Comparison of ENCODE assay signal across 8 cellular contexts in the genomic region with DNA sequence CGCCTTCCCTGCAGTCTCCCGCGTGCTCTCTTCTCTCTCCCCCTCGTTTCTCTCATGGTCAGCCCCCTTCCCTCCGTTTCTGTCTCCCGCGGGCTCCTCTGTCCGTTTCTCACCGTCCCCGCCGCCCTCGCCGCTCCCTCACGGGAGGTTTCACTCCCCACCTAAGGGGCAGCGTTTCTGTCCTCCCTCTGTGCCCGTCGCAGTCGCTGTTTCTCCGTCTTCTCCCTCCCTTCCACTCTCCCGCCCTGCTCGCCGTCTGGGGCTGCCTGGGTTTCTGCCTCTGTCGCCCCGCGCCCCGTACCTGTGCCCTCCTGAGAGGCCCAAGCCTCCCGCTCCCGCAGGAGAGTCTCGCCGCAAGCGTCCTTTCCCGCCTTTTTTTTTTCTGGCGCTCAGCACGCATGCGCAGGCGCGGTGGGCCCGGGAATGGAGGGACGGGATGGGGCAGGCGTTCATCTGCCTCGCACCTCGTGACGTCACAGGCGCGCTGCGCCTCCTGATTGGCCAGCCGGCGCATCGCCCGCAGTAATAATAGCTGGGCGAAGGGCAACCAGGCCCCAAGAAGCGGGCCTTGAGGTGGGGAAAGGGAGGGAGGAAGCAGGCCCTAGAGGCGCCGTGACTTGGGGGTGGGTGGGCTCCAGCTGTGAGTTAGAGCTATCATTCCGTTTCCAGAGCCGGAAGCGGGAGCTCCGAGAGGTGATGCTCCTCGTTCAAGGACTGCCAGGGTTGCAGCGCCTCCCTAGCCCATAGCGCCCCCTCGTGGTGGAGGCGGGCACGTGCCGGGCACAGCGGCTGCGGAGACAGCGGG. TPM values are rescaled to one million over a fixed set of nuclear protein-coding genes. Genes with fewer than 3 reads are reported as not detected.
A peak's percentile ranks its signal among the peaks of the same experiment; 100 is the strongest.
DNase-seq lines count a peak whose midpoint lies in the region; ATAC-seq and TF ChIP-seq lines count a peak whose summit lies in the region.

No MANE protein-coding gene starts in this region.

- H2AFZ ChIP-seq in GM23248 (peak overlapping the region; percentile 86), neural cell (ENCODE audit: low read depth, low read length) (no peak overlapping the region)

- peak; percentile 96 for DNase-seq in Daoy (ENCODE audit: low read depth)
- DNase-seq in GM23248 = peak; percentile 93
- DNase-seq in Kasumi-1 (lab: John Stamatoyannopoulos, UW) = peak; percentile 81
- DNase-seq in RPMI7951 (ENCODE audit: low read depth) = peak; percentile 88
- DNase-seq in fibroblast of the aortic adventitia (ENCODE audit: low read depth) = peak; percentile 90

- H3K9me2 ChIP-seq in GM23248 (ENCODE audit: insufficient read depth) (no peaks in the 10 kb centered on the region), neural cell (ENCODE audit: insufficient read depth, low read length) (no peaks in the 10 kb centered on the region)

- H3K27me3 ChIP-seq in GM23248 (replicated peaks; ENCODE audit: insufficient read depth) (no peaks in the 10 kb centered on the region), neural cell (ENCODE audit: insufficient read depth, low read depth, low read length) (no peaks in the 10 kb centered on the region)

- no peaks in the 10 kb centered on the region for H3K79me2 ChIP-seq in GM23248 (ENCODE audit: insufficient read depth)
- H3K79me2 ChIP-seq in neural cell (replicated peaks; ENCODE audit: insufficient read depth, low read length) = no peaks in the 10 kb centered on the region

- H3K9ac ChIP-seq in GM23248 = peak overlapping the region; percentile 49; the same call in 1 of the 2 replicates
- no peak overlapping the region for H3K9ac ChIP-seq in neural cell (ENCODE audit: low read length)

- no peak overlapping the region for H3K27ac ChIP-seq in GM23248
- peak overlapping the region; percentile 35 for H3K27ac ChIP-seq in neural cell (ENCODE audit: low read length)

- H3K9me3 ChIP-seq in GM23248 (ENCODE audit: low read depth) (no peaks in the 10 kb centered on the region), neural cell (ENCODE audit: low read length) (no peaks in the 10 kb centered on the region)

- H3K4me3 Mint-ChIP-seq in activated T-helper 17 cell treated with anti-CD3 and anti-CD28 coated beads, Interleukin-2, amount 50 U/mL, for 72 hours = peak overlapping the region; percentile 76
- H3K4me3 Mint-ChIP-seq in stimulated activated naive CD8-positive, alpha-beta T cell treated with anti-CD3 and anti-CD28 coated beads, Interleukin-15, Interleukin-2, amounts not matched to agents 100 ng/mL and 50 ng/mL, for 24 hours = peak overlapping the region; percentile 58

- H4K20me1 ChIP-seq in GM23248 (ENCODE audit: insufficient read depth) = no peaks in the 10 kb centered on the region
- no peaks in the 10 kb centered on the region for H4K20me1 ChIP-seq in neural cell (ENCODE audit: insufficient read depth)

- 19 to 24% methylated on average over 59 to 67 of the region's 68 CpGs for WGBS in GM23248 (ENCODE audit: low coverage in 1 of 2, low lambda C conversion rate in 2 of 2, missing lambda C conversion rate in 2 of 2), 2 experiments

- peak; percentile 22 for TF ChIP-seq EP300 in neural cell (conservative IDR thresholded peaks at IDR 0.05; ENCODE audit: poor library complexity, severe bottlenecking)

- TF ChIP-seq CTCF in fibroblast of the aortic adventitia (IDR thresholded peaks at IDR 0.05; ENCODE audit: insufficient read depth, low read length) (peak; percentile 98), neural cell (IDR thresholded peaks at IDR 0.05; ENCODE audit: poor library complexity, severe bottlenecking) (peak; percentile 89)

- in situ Hi-C loops in GM23248 (cut with MboI) = no loop called here

- peak; percentile 83 for TF ChIP-seq RAD21 in neural cell (conservative IDR thresholded peaks at IDR 0.05)

- peak overlapping the region; percentile 84 for H3K4me2 ChIP-seq in GM23248 (ENCODE audit: unreplicated experiment)
- H3K4me2 ChIP-seq in neural cell (ENCODE audit: low read length) = no peak overlapping the region

- H3F3A ChIP-seq in GM23248 (ENCODE audit: insufficient read depth) (0 out of 2 replicates have a peak, but pooled peaks cover 6% of the 10 kb centered on the region), neural cell (ENCODE audit: insufficient read depth, low read length, poor library complexity, severe bottlenecking) (no peaks in the 10 kb centered on the region)

- H3K36me3 ChIP-seq in GM23248 (ENCODE audit: low read depth) (no peaks in the 10 kb centered on the region), neural cell (ENCODE audit: insufficient read depth, low read length) (no peaks in the 10 kb centered on the region)

- peaks cover 15% of the 10 kb centered on the region for H3K4me1 Mint-ChIP-seq in activated T-helper 17 cell treated with anti-CD3 and anti-CD28 coated beads, Interleukin-2, amount 50 U/mL, for 72 hours
- H3K4me1 Mint-ChIP-seq in stimulated activated naive CD8-positive, alpha-beta T cell treated with anti-CD3 and anti-CD28 coated beads, Interleukin-15, Interleukin-2, amounts not matched to agents 100 ng/mL and 50 ng/mL, for 24 hours (ENCODE audit: low read depth) = peaks cover 22% of the 10 kb centered on the region

- peaks cover 6% of the 10 kb centered on the region for H3K27me3 Mint-ChIP-seq in activated T-helper 17 cell treated with anti-CD3 and anti-CD28 coated beads, Interleukin-2, amount 50 U/mL, for 72 hours
- no peaks in the 10 kb centered on the region for H3K27me3 Mint-ChIP-seq in stimulated activated naive CD8-positive, alpha-beta T cell treated with anti-CD3 and anti-CD28 coated beads, Interleukin-15, Interleukin-2, amounts not matched to agents 100 ng/mL and 50 ng/mL, for 24 hours

- H3K9me3 Mint-ChIP-seq in activated T-helper 17 cell treated with anti-CD3 and anti-CD28 coated beads, Interleukin-2, amount 50 U/mL, for 72 hours = no peaks in the 10 kb centered on the region
- H3K9me3 Mint-ChIP-seq in stimulated activated naive CD8-positive, alpha-beta T cell treated with anti-CD3 and anti-CD28 coated beads, Interleukin-15, Interleukin-2, amounts not matched to agents 100 ng/mL and 50 ng/mL, for 24 hours = no peaks in the 10 kb centered on the region

- peak; percentile 96 for ATAC-seq in activated T-helper 17 cell treated with anti-CD3 and anti-CD28 coated beads, Interleukin-2, amount 50 U/mL, for 72 hours (replicated peaks)

- no peaks in the 10 kb centered on the region for H3K4me1 ChIP-seq in GM23248 (ENCODE audit: insufficient read depth)

- H3K36me3 Mint-ChIP-seq in activated T-helper 17 cell treated with anti-CD3 and anti-CD28 coated beads, Interleukin-2, amount 50 U/mL, for 72 hours (ENCODE audit: low read depth) = peaks cover 4% of the 10 kb centered on the region
- peaks cover 7% of the 10 kb centered on the region for H3K36me3 Mint-ChIP-seq in stimulated activated naive CD8-positive, alpha-beta T cell treated with anti-CD3 and anti-CD28 coated beads, Interleukin-15, Interleukin-2, amounts not matched to agents 100 ng/mL and 50 ng/mL, for 24 hours (ENCODE audit: low read depth)

- peak overlapping the region; percentile 76 for H3K4me3 ChIP-seq in GM23248
- peak overlapping the region; percentile 67 for H3K4me3 ChIP-seq in fibroblast of the aortic adventitia (ENCODE audit: low read depth, low read length)
- H3K4me3 ChIP-seq in neural cell (ENCODE audit: low read length) = peak overlapping the region; percentile 61

- peak overlapping the region; percentile 73 for H3K27ac Mint-ChIP-seq in activated T-helper 17 cell treated with anti-CD3 and anti-CD28 coated beads, Interleukin-2, amount 50 U/mL, for 72 hours
- peak overlapping the region; percentile 76 for H3K27ac Mint-ChIP-seq in stimulated activated naive CD8-positive, alpha-beta T cell treated with anti-CD3 and anti-CD28 coated beads, Interleukin-15, Interleukin-2, amounts not matched to agents 100 ng/mL and 50 ng/mL, for 24 hours

RNA-seq across cellular contexts. Expression of a gene that starts 15.4 kb away (rescaled TPM):
- total RNA-seq in Daoy (2014; rRNA removed; shearing (Covaris generic)) = 1.4 and 2.2 TPM in 2 replicates
- total RNA-seq in GM23248 (2014; rRNA removed; shearing (Covaris generic)) = 12.6 and 14.4 TPM in 2 replicates
- 9.8 and 10.0 TPM in 2 replicates for polyA plus RNA-seq in GM23248 (2016; fragmentation: Nextera tagmentation; extraction: Ambion mirVana)
- 3.2 and 3.6 TPM in 2 replicates for total RNA-seq in RPMI7951 (2014; rRNA removed; shearing (Covaris generic))
- under 1 TPM; 0.41 to 0.69 TPM for total RNA-seq in activated T-helper 17 cell treated with anti-CD3 and anti-CD28 coated beads, Interleukin-2, amount 50 U/mL, for 72 hours
- 10.7 and 18.7 TPM in 2 replicates for total RNA-seq in fibroblast of the aortic adventitia (ENCODE audit: low replicate concordance)
- polyA plus RNA-seq in neural cell = 0.45 and 1.4 TPM in 2 replicates
- 0.81 and 1.5 TPM in 2 replicates for polyA minus RNA-seq in neural cell

RNA-seq across cellular contexts. Expression of a gene that starts 18.7 kb away (rescaled TPM):
- total RNA-seq in Daoy (2014; rRNA removed; shearing (Covaris generic)) = 22.5 and 23.2 TPM in 2 replicates
- 13.4 and 13.9 TPM in 2 replicates for total RNA-seq in GM23248 (2014; rRNA removed; shearing (Covaris generic))
- 11.1 and 12.0 TPM in 2 replicates for polyA plus RNA-seq in GM23248 (2016; fragmentation: Nextera tagmentation; extraction: Ambion mirVana)
- total RNA-seq in RPMI7951 (2014; rRNA removed; shearing (Covaris generic)) = 18.5 and 25.3 TPM in 2 replicates
- total RNA-seq in activated T-helper 17 cell treated with anti-CD3 and anti-CD28 coated beads, Interleukin-2, amount 50 U/mL, for 72 hours = 10 to 100 TPM in 1 of 2 donors, 1 to 10 TPM in 1; 7.1 to 12.3 TPM
- 8.3 and 17.5 TPM in 2 replicates for total RNA-seq in fibroblast of the aortic adventitia (ENCODE audit: low replicate concordance)
- polyA plus RNA-seq in neural cell = 129 and 145 TPM in 2 replicates
- 31.1 and 39.7 TPM in 2 replicates for polyA minus RNA-seq in neural cell

RNA-seq across cellular contexts. Expression of a gene that starts 27.2 kb away (rescaled TPM):
- 1.7 and 3.4 TPM in 2 replicates for total RNA-seq in Daoy (2014; rRNA removed; shearing (Covaris generic))
- 1.7 and 4.3 TPM in 2 replicates for total RNA-seq in GM23248 (2014; rRNA removed; shearing (Covaris generic))
- polyA plus RNA-seq in GM23248 (2016; fragmentation: Nextera tagmentation; extraction: Ambion mirVana) (1.1 TPM in 2 replicates), neural cell (0.37 and 0.68 TPM in 2 replicates)
- total RNA-seq in RPMI7951 (2014; rRNA removed; shearing (Covaris generic)) = 3.1 and 5.3 TPM in 2 replicates
- total RNA-seq in activated T-helper 17 cell treated with anti-CD3 and anti-CD28 coated beads, Interleukin-2, amount 50 U/mL, for 72 hours = 10 to 100 TPM; 11.1 to 11.3 TPM
- total RNA-seq in fibroblast of the aortic adventitia (ENCODE audit: low replicate concordance) = 0.33 and 3.8 TPM in 2 replicates
- polyA minus RNA-seq in neural cell = 1.5 and 1.9 TPM in 2 replicates

RNA-seq across cellular contexts. Expression of a gene that starts 33.3 kb away (rescaled TPM):
- total RNA-seq in Daoy (2014; rRNA removed; shearing (Covaris generic)) = not detected in 2 replicates
- total RNA-seq in GM23248 (2014; rRNA removed; shearing (Covaris generic)) = not detected in 2 replicates
- polyA plus RNA-seq in GM23248 (2016; fragmentation: Nextera tagmentation; extraction: Ambion mirVana) (not detected in 2 replicates), neural cell (not detected in 2 replicates)
- not detected in 2 replicates for total RNA-seq in RPMI7951 (2014; rRNA removed; shearing (Covaris generic))
- not detected for total RNA-seq in activated T-helper 17 cell treated with anti-CD3 and anti-CD28 coated beads, Interleukin-2, amount 50 U/mL, for 72 hours
- not detected in 2 replicates for total RNA-seq in fibroblast of the aortic adventitia (ENCODE audit: low replicate concordance)
- not detected in 2 replicates for polyA minus RNA-seq in neural cell

RNA-seq across cellular contexts. Expression of a gene that starts 39.1 kb away (rescaled TPM):
- total RNA-seq in Daoy (2014; rRNA removed; shearing (Covaris generic)) = not detected in 2 replicates
- total RNA-seq in GM23248 (2014; rRNA removed; shearing (Covaris generic)) = not detected in 2 replicates
- not detected in 2 replicates for polyA plus RNA-seq in GM23248 (2016; fragmentation: Nextera tagmentation; extraction: Ambion mirVana)
- total RNA-seq in RPMI7951 (2014; rRNA removed; shearing (Covaris generic)) = not detected in 2 replicates
- not detected for total RNA-seq in activated T-helper 17 cell treated with anti-CD3 and anti-CD28 coated beads, Interleukin-2, amount 50 U/mL, for 72 hours
- total RNA-seq in fibroblast of the aortic adventitia (ENCODE audit: low replicate concordance) = not detected in 2 replicates
- 0.19 and 3.0 TPM in 2 replicates for polyA plus RNA-seq in neural cell
- polyA minus RNA-seq in neural cell = not detected in 2 replicates
